Comparison of ENCODE assay signal across 1 cellular context in the genomic region with DNA sequence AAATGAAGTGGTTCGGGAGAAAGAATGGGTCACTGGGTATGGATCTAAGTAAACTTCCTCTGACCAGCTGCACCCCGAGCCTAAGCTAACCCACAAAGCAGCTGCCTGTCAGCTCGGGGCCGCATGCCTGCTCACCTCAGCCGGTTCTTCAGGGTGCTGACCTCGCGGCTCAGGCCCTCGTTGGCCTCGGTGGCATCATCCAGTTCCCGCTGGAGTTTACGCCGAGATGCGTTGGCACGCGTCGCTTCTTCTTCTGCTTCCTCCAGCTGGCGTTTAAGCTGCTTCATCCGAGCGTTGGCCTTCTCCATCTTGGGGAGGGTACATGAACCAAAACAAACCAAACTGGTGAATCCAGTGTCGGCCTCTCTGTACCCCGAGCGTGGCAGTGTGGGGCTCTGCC.
TF ChIP-seq lines count a peak whose summit lies in the region.

No MANE protein-coding gene starts in this region.

TF ChIP-seq in HepG2, 621 proteins besides CTCF, POLR2A, EP300 and RAD21:
- TF ChIP-seq SRSF9 (IDR thresholded peaks at IDR 0.05; ENCODE audit: borderline replicate concordance, insufficient read depth, low read depth, low read length, poor library complexity, severe bottlenecking) (no peak), ZNF629 (CRISPR knock-in tag; conservative IDR thresholded peaks at IDR 0.05) (no peak), ZNF260 (CRISPR knock-in tag; IDR thresholded peaks at IDR 0.05; ENCODE audit: borderline replicate concordance, low read depth) (no peak), ZNF430 (CRISPR knock-in tag; IDR thresholded peaks at IDR 0.05) (no peak), TBX3 (IDR thresholded peaks at IDR 0.05; ENCODE audit: borderline replicate concordance) (no peak), AGO2 (optimal IDR thresholded peaks at IDR 0.05; ENCODE audit: low read depth, low read length) (peak; percentile 80), RBM22 (optimal IDR thresholded peaks at IDR 0.05; ENCODE audit: low read length) (peak; percentile 76)
